In genomic region chr5:69560587-69561431, GRCh38 we compare ENCODE assay signal across 8 cellular contexts. TPM values are rescaled to one million over a fixed set of nuclear protein-coding genes. Genes with fewer than 3 reads are reported as not detected.
DNase-seq lines count a peak whose midpoint lies in the region; FAIRE-seq and TF ChIP-seq lines count a peak whose summit lies in the region.
"Not testable (repeated sequence)": the region's sequence is repeated elsewhere in the genome, so short reads cannot be mapped to it uniquely, and the experiment has no call there.

No MANE protein-coding gene starts in this region.

- H3K27ac ChIP-seq in esophagus squamous epithelium; kidney (ENCODE audit: low read depth in 2 of 2, low read length in 2 of 2): not testable (repeated sequence)
- H3K27ac ChIP-seq in neutrophil: peak overlapping the region; percentile 57
- peak overlapping the region in 3 of 4 donors; percentile 36 to 55 (median 50) for H3K27ac ChIP-seq in transverse colon

- peaks cover 0 to 10% (median 4%) of the 10 kb centered on the region in 3 donors for H3K4me1 ChIP-seq in esophagus squamous epithelium
- not testable (repeated sequence) for H3K4me1 ChIP-seq in kidney (ENCODE audit: control insufficient read depth in 1 of 2, insufficient read depth in 1 of 2, low read depth in 1 of 2, low read length in 2 of 2); neutrophil (ENCODE audit: control insufficient read depth in 1 of 2, insufficient read depth in 1 of 2, low read depth in 1 of 2, low read length in 1 of 2); transverse colon

- peak overlapping the region; percentile 50 for H3K4me3 ChIP-seq in Jurkat, Clone E6-1 (ENCODE audit: low read length)
- H3K4me3 ChIP-seq in esophagus squamous epithelium (peak overlapping the region; percentile 11 to 54 (median 46)), kidney (ENCODE audit: low read length in 2 of 2) (peak overlapping the region in 1 of 2 donors; percentile 29), neutrophil (ENCODE audit: low read depth in 1 of 2, low read length in 1 of 2) (peak overlapping the region; percentile 43 to 44), transverse colon (peak overlapping the region in 2 of 4 donors; percentile 25 to 46)

- intact Hi-C loops in esophagus squamous epithelium (cut with DNase I); kidney (cut with DNase I); transverse colon (cut with DNase I; ENCODE audit: low total_unique reads): not testable (repeated sequence)

- not testable (repeated sequence) for H3K36me3 ChIP-seq in esophagus squamous epithelium; kidney (ENCODE audit: control insufficient read depth in 1 of 2, insufficient read depth in 2 of 2, low read length in 2 of 2); neutrophil; transverse colon

- not testable (repeated sequence) for TF ChIP-seq EP300 in transverse colon (IDR thresholded peaks at IDR 0.05; ENCODE audit: low read depth)

- TF ChIP-seq POLR2A in esophagus squamous epithelium (IDR thresholded peaks at IDR 0.05); transverse colon (IDR thresholded peaks at IDR 0.05): not testable (repeated sequence)

- H3K27ac Mint-ChIP-seq in T-helper 1 cell treated with Interleukin-12 subunit alpha and Interleukin-12 subunit beta and Interleukin-4 antibody, amounts not matched to agents 30 μg/mL and 1 μg/mL, for 36 hours: not testable (repeated sequence)

- not testable (repeated sequence) for FAIRE-seq in kidney (lab: Jason Lieb, UNC)

- not testable (repeated sequence) for H3K9ac ChIP-seq in kidney (ENCODE audit: low read length in 2 of 2)

- 59 to 68% methylated on average over 5 to 7 of the region's 31 CpGs for WGBS in esophagus squamous epithelium, 2 donors
- WGBS in transverse colon (ENCODE audit: low coverage in 1 of 2), 2 donors: 34 to 39% methylated on average over 2 to 19 of the region's 31 CpGs

- not testable (repeated sequence) for H3K9me3 ChIP-seq in esophagus squamous epithelium; kidney (ENCODE audit: control insufficient read depth in 1 of 2, low read length in 2 of 2); neutrophil; transverse colon

- not testable (repeated sequence) for H3K9me3 Mint-ChIP-seq in T-helper 1 cell treated with Interleukin-12 subunit alpha and Interleukin-12 subunit beta and Interleukin-4 antibody, amounts not matched to agents 30 μg/mL and 1 μg/mL, for 36 hours

- H3K27me3 ChIP-seq in esophagus squamous epithelium, neutrophil, transverse colon: not testable (repeated sequence)

- in situ Hi-C loops in transverse colon (cut with MboI; ENCODE audit: low pct_ligation_motif_present in 1 of 4, low pct_unique_long_range_greater_than_20kb in 1 of 4, low sequenced_read_pairs in 3 of 4): not testable (repeated sequence)

- not testable (repeated sequence) for H3K36me3 Mint-ChIP-seq in T-helper 1 cell treated with Interleukin-12 subunit alpha and Interleukin-12 subunit beta and Interleukin-4 antibody, amounts not matched to agents 30 μg/mL and 1 μg/mL, for 36 hours (ENCODE audit: low read depth)

- peak overlapping the region; percentile 64 for H3K4me3 Mint-ChIP-seq in T-helper 1 cell treated with Interleukin-12 subunit alpha and Interleukin-12 subunit beta and Interleukin-4 antibody, amounts not matched to agents 30 μg/mL and 1 μg/mL, for 36 hours

- DNase-seq in Daoy (ENCODE audit: low read depth) (peak; percentile 32), amniotic epithelial cell (ENCODE audit: low read depth) (peak; percentile 0), kidney (peak; percentile 45)
- not testable (repeated sequence) for DNase-seq in Jurkat, Clone E6-1 (ENCODE audit: low read depth, low spot score); esophagus squamous epithelium (lab: John Stamatoyannopoulos, UW); transverse colon

- not testable (repeated sequence) for H3K27me3 Mint-ChIP-seq in T-helper 1 cell treated with Interleukin-12 subunit alpha and Interleukin-12 subunit beta and Interleukin-4 antibody, amounts not matched to agents 30 μg/mL and 1 μg/mL, for 36 hours (ENCODE audit: low read depth)

- H3K4me1 Mint-ChIP-seq in T-helper 1 cell treated with Interleukin-12 subunit alpha and Interleukin-12 subunit beta and Interleukin-4 antibody, amounts not matched to agents 30 μg/mL and 1 μg/mL, for 36 hours (ENCODE audit: low read depth): not testable (repeated sequence)

- not testable (repeated sequence) for TF ChIP-seq CTCF in esophagus squamous epithelium (IDR thresholded peaks at IDR 0.05); kidney (IDR thresholded peaks at IDR 0.05; ENCODE audit: borderline replicate concordance, extremely low read depth, insufficient read depth); neutrophil (IDR thresholded peaks at IDR 0.05); transverse colon (IDR thresholded peaks at IDR 0.05)

RNA-seq across cellular contexts. Expression of gene GTF2H2C, which starts 0.8 kb away (rescaled TPM):
- 88.2 and 94.4 TPM in 2 replicates for total RNA-seq in Daoy (2014; rRNA removed; shearing (Covaris generic))
- polyA plus RNA-seq in Jurkat, Clone E6-1 (2012; ENCODE audit: insufficient read depth, insufficient read length): 42.8 TPM
- total RNA-seq in esophagus squamous epithelium: 10 to 100 TPM; 10.0 to 17.0 (median 11.4) TPM
- total RNA-seq in kidney: 36.6 TPM
- polyA plus RNA-seq in kidney (ENCODE audit: insufficient read depth, low read depth, low replicate concordance): 21.5 TPM
- 10 to 100 TPM in 3 of 4 donors, 1 to 10 TPM in 1; 5.6 to 77.2 (median 29.4) TPM for total RNA-seq in transverse colon
